In the genomic region with DNA sequence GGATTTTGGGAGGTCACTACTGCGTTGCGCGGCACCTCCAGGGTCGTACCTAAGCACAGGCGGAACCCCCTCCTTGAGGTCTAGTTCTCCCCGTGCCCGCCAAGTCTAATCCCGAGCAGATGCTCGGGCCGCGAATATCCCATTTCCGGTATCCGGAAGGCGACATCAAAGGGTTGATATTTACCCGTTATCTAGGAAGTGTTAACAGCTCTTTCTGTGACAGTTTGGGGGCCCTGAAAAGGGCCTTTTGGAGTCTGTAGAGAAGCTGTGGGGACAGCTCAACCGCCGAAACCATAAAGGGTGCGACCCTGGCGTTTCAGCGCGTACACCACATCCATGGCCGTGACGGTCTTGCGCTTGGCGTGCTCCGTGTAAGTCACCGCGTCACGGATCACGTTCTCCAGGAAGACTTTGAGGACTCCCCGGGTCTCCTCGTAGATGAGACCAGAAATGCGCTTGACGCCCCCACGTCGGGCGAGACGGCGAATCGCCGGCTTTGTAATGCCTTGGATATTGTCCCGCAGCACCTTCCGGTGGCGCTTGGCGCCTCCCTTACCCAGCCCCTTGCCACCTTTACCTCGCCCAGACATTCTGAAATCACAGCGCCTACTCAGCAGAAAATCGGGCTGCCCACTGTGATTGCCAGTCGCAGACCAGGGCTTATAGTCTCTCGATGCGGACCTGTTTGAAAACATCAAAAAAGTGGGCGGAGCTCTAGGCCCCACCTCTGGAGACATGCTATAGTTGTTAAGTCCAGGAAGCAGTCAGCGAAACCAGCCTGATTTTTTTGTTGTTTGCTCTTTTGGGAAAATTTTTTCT, we compare ENCODE assay signal across 1 cellular context.
A peak's percentile ranks its signal among the peaks of the same experiment; 100 is the strongest.
TF ChIP-seq lines count a peak whose summit lies in the region.

No MANE protein-coding gene starts in this region.

TF ChIP-seq in H1, 55 proteins besides CTCF, POLR2A, EP300 and RAD21 (continued from another document):
- no peak for TF ChIP-seq TEAD4 (IDR thresholded peaks at IDR 0.05; ENCODE audit: low read depth, low read length)
- peak; percentile 99 for TF ChIP-seq TAF7 (optimal IDR thresholded peaks at IDR 0.05; ENCODE audit: borderline replicate concordance, low read depth, low read length)
- no peak for TF ChIP-seq JUN (IDR thresholded peaks at IDR 0.05; ENCODE audit: low read depth, low read length)
- TF ChIP-seq SP2 (IDR thresholded peaks at IDR 0.05; ENCODE audit: low read length), result 0 out of 2 replicates have a peak, but pooled peaks have one; percentile 15
- TF ChIP-seq CHD2 (IDR thresholded peaks at IDR 0.05; ENCODE audit: low read length), result peak; percentile 72
- no peak for TF ChIP-seq RXRA (IDR thresholded peaks at IDR 0.05; ENCODE audit: insufficient read depth, low read depth, low read length)
- TF ChIP-seq POLR2AphosphoS5 (IDR thresholded peaks at IDR 0.05; ENCODE audit: low read depth, low read length), result peak; percentile 99
- peak; percentile 85; the same call in 1 of the 2 replicates for TF ChIP-seq SP4 (IDR thresholded peaks at IDR 0.05; ENCODE audit: low read length)
- peak; percentile 98 for TF ChIP-seq GTF2F1 (IDR thresholded peaks at IDR 0.05; ENCODE audit: borderline replicate concordance, low read depth, low read length)
- TF ChIP-seq SIN3A (conservative IDR thresholded peaks at IDR 0.05 in 1 of 2, IDR thresholded peaks at IDR 0.05 in 1 of 2; ENCODE audit: low read depth in 1 of 2, low read length in 2 of 2), result peak; percentile 88 to 95; a peak in 3 of 4 replicates
- peak; percentile 90 for TF ChIP-seq SAP30 (IDR thresholded peaks at IDR 0.05; ENCODE audit: insufficient read depth, insufficient replicate concordance, low read length)
- no peak for TF ChIP-seq SIX5 (IDR thresholded peaks at IDR 0.05; ENCODE audit: low read depth, low read length)
- TF ChIP-seq, protein P1, sequence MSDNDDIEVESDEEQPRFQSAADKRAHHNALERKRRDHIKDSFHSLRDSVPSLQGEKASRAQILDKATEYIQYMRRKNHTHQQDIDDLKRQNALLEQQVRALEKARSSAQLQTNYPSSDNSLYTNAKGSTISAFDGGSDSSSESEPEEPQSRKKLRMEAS (IDR thresholded peaks at IDR 0.05), result no peak
- TF ChIP-seq TBP (IDR thresholded peaks at IDR 0.05; ENCODE audit: low read depth, low read length), result peak; percentile 98
- TF ChIP-seq, protein P2, sequence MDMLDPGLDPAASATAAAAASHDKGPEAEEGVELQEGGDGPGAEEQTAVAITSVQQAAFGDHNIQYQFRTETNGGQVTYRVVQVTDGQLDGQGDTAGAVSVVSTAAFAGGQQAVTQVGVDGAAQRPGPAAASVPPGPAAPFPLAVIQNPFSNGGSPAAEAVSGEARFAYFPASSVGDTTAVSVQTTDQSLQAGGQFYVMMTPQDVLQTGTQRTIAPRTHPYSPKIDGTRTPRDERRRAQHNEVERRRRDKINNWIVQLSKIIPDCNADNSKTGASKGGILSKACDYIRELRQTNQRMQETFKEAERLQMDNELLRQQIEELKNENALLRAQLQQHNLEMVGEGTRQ (IDR thresholded peaks at IDR 0.05; ENCODE audit: low read length), result no peak
- TF ChIP-seq HDAC2 (IDR thresholded peaks at IDR 0.05; ENCODE audit: borderline replicate concordance in 1 of 2, low read depth in 2 of 2, low read length in 2 of 2), result peak in 1 of 2 experiments; percentile 62; a peak in 2 of 4 replicates
- TF ChIP-seq, protein P3, sequence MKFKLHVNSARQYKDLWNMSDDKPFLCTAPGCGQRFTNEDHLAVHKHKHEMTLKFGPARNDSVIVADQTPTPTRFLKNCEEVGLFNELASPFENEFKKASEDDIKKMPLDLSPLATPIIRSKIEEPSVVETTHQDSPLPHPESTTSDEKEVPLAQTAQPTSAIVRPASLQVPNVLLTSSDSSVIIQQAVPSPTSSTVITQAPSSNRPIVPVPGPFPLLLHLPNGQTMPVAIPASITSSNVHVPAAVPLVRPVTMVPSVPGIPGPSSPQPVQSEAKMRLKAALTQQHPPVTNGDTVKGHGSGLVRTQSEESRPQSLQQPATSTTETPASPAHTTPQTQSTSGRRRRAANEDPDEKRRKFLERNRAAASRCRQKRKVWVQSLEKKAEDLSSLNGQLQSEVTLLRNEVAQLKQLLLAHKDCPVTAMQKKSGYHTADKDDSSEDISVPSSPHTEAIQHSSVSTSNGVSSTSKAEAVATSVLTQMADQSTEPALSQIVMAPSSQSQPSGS (IDR thresholded peaks at IDR 0.05; ENCODE audit: low read length), result peak; percentile 91
- no peak for TF ChIP-seq BCL11A (IDR thresholded peaks at IDR 0.05; ENCODE audit: low read depth in 2 of 2, low read length in 2 of 2)
- TF ChIP-seq EGR1 (IDR thresholded peaks at IDR 0.05; ENCODE audit: borderline replicate concordance, low read depth, low read length), result peak; percentile 1; the same call in 1 of the 2 replicates
- peak; percentile 99 for TF ChIP-seq TAF1 (IDR thresholded peaks at IDR 0.05; ENCODE audit: low read depth, low read length)
- TF ChIP-seq JUND (IDR thresholded peaks at IDR 0.05; ENCODE audit: low read length), result no peak
- TF ChIP-seq BACH1 (IDR thresholded peaks at IDR 0.05; ENCODE audit: low read length), result peak; percentile 56
- TF ChIP-seq, protein P4, sequence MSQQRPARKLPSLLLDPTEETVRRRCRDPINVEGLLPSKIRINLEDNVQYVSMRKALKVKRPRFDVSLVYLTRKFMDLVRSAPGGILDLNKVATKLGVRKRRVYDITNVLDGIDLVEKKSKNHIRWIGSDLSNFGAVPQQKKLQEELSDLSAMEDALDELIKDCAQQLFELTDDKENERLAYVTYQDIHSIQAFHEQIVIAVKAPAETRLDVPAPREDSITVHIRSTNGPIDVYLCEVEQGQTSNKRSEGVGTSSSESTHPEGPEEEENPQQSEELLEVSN (IDR thresholded peaks at IDR 0.05), result no peak
- TF ChIP-seq MAFK (IDR thresholded peaks at IDR 0.05; ENCODE audit: low read depth, low read length), result peak; percentile 91
- peak; percentile 93 for TF ChIP-seq SP1 (IDR thresholded peaks at IDR 0.05; ENCODE audit: low read depth, low read length)
- TF ChIP-seq RBBP5 (IDR thresholded peaks at IDR 0.05; ENCODE audit: borderline replicate concordance, low read depth, low read length), result peak; percentile 46; the same call in 1 of the 2 replicates
- no peak for TF ChIP-seq NRF1 (IDR thresholded peaks at IDR 0.05; ENCODE audit: low read depth, low read length)
